ENCODE assay signal across 1 cellular context in the genomic region with DNA sequence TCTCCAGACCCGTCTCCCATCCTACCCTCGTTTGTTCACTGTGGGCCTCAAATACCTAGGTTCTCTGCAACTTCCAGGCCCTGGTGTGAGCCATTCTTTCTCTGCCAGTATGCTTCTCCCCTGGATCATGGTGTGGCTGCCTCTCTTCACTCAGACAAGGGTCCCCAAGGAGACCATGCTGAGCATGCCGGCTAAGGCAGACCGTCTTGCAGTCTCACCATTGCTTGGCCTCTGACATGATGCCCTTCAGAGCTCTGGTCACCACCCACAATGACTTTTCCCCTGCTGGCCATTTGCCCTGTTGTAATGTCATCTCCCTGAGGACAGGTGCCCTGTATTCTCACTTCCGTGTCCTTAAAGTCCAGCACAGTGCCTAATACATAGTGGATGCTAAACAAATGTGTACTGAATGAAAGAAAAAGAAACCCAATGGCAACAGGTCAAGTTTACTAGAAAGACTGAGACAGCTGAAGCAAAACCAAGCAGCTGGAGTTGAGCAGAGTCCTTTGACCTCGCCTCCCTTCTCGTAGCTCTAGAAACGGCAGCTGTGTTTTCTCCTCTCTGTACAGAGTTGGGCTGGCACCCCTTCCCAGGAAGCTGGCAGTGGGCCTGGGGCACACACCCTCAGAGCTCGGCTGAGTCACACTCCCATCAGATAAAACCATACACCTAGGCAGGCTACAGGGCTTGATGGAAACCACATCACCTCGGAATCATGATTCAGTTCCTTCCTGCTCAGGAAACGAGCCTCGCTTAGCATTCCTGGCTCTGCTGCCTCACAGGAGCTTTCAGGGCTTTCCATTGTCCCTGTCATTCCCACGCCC.
TF ChIP-seq lines count a peak whose summit lies in the region.

No MANE protein-coding gene starts in this region.

TF ChIP-seq in SK-N-SH, 30 proteins besides CTCF, POLR2A, EP300 and RAD21 (continued from another document):
- TF ChIP-seq USF2 (IDR thresholded peaks at IDR 0.05; ENCODE audit: borderline replicate concordance, low read depth, low read length) (no peak), FOXM1 (IDR thresholded peaks at IDR 0.05; ENCODE audit: low read depth) (peak; percentile 68; the same call in 1 of the 2 replicates), FOSL2 (IDR thresholded peaks at IDR 0.05; ENCODE audit: borderline replicate concordance, low read depth) (peak; percentile 98)
- TF ChIP-seq, protein P1, sequence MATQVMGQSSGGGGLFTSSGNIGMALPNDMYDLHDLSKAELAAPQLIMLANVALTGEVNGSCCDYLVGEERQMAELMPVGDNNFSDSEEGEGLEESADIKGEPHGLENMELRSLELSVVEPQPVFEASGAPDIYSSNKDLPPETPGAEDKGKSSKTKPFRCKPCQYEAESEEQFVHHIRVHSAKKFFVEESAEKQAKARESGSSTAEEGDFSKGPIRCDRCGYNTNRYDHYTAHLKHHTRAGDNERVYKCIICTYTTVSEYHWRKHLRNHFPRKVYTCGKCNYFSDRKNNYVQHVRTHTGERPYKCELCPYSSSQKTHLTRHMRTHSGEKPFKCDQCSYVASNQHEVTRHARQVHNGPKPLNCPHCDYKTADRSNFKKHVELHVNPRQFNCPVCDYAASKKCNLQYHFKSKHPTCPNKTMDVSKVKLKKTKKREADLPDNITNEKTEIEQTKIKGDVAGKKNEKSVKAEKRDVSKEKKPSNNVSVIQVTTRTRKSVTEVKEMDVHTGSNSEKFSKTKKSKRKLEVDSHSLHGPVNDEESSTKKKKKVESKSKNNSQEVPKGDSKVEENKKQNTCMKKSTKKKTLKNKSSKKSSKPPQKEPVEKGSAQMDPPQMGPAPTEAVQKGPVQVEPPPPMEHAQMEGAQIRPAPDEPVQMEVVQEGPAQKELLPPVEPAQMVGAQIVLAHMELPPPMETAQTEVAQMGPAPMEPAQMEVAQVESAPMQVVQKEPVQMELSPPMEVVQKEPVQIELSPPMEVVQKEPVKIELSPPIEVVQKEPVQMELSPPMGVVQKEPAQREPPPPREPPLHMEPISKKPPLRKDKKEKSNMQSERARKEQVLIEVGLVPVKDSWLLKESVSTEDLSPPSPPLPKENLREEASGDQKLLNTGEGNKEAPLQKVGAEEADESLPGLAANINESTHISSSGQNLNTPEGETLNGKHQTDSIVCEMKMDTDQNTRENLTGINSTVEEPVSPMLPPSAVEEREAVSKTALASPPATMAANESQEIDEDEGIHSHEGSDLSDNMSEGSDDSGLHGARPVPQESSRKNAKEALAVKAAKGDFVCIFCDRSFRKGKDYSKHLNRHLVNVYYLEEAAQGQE (IDR thresholded peaks at IDR 0.05; ENCODE audit: low read depth, low read length) = peak; percentile 65; the same call in 1 of the 2 replicates
